In genomic region chr2:160300203-160300602, GRCh38 we compare ENCODE assay signal across 2 cellular contexts.
TF ChIP-seq lines count a peak whose summit lies in the region.

No MANE protein-coding gene starts in this region.

TF ChIP-seq in WTC11, 78 proteins besides CTCF, POLR2A, EP300 and RAD21 (continued from another document):
- TF ChIP-seq ZNF532 (CRISPR knock-in tag; IDR thresholded peaks at IDR 0.05; ENCODE audit: borderline replicate concordance) (no peak), ZSCAN18 (CRISPR knock-in tag; IDR thresholded peaks at IDR 0.05) (no peak), ZNF219 (CRISPR knock-in tag; IDR thresholded peaks at IDR 0.05; ENCODE audit: borderline replicate concordance) (no peak), CBFB (CRISPR knock-in tag; IDR thresholded peaks at IDR 0.05; ENCODE audit: low read depth) (no peak)
TF ChIP-seq in WTC11: peak in this region for 0.

TF ChIP-seq in endothelial cell of umbilical vein, 7 proteins besides CTCF, POLR2A, EP300 and RAD21 (continued from another document):
- no peak for TF ChIP-seq MAX (IDR thresholded peaks at IDR 0.05; ENCODE audit: insufficient read depth, insufficient read length)
- TF ChIP-seq JUN (IDR thresholded peaks at IDR 0.05; ENCODE audit: borderline replicate concordance, insufficient read depth, insufficient read length, low read depth), result no peak
